Comparison of ENCODE assay signal across 2 cellular contexts in the genomic region with DNA sequence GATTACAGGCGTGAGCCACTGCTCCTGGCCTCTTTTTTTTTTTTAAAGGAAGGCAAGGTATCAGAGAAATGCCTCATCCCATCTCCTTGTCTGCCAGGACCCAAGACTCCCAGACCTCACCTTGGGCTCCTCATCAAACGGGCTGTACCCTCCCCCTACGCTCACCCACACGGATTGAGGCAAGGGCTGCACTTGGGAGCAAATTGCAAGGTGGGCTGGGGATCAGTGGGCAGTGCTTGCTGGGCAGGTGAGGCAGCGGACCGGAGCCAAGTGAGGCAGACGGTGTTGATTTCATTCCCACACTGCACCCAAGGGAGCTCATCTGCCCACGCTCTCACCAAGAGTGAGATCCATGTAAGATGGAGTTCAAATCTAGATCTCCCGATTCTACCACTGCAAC.
TF ChIP-seq lines count a peak whose summit lies in the region.

No MANE protein-coding gene starts in this region.

TF ChIP-seq in GM23338, 12 proteins besides CTCF, POLR2A, EP300 and RAD21 (continues in another document):
- TF ChIP-seq, protein P1, sequence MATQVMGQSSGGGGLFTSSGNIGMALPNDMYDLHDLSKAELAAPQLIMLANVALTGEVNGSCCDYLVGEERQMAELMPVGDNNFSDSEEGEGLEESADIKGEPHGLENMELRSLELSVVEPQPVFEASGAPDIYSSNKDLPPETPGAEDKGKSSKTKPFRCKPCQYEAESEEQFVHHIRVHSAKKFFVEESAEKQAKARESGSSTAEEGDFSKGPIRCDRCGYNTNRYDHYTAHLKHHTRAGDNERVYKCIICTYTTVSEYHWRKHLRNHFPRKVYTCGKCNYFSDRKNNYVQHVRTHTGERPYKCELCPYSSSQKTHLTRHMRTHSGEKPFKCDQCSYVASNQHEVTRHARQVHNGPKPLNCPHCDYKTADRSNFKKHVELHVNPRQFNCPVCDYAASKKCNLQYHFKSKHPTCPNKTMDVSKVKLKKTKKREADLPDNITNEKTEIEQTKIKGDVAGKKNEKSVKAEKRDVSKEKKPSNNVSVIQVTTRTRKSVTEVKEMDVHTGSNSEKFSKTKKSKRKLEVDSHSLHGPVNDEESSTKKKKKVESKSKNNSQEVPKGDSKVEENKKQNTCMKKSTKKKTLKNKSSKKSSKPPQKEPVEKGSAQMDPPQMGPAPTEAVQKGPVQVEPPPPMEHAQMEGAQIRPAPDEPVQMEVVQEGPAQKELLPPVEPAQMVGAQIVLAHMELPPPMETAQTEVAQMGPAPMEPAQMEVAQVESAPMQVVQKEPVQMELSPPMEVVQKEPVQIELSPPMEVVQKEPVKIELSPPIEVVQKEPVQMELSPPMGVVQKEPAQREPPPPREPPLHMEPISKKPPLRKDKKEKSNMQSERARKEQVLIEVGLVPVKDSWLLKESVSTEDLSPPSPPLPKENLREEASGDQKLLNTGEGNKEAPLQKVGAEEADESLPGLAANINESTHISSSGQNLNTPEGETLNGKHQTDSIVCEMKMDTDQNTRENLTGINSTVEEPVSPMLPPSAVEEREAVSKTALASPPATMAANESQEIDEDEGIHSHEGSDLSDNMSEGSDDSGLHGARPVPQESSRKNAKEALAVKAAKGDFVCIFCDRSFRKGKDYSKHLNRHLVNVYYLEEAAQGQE (IDR thresholded peaks at IDR 0.05; ENCODE audit: unreplicated experiment), result no peak
- TF ChIP-seq NANOG (IDR thresholded peaks at IDR 0.05; ENCODE audit: borderline replicate concordance) (no peak), POLR2AphosphoS5 (IDR thresholded peaks at IDR 0.05; ENCODE audit: low read depth) (no peak), ZNF114 (CRISPR knock-in tag; IDR thresholded peaks at IDR 0.05) (no peak), EZH2 (IDR thresholded peaks at IDR 0.05; ENCODE audit: low read depth, unreplicated experiment) (no peak), ZNF331 (CRISPR knock-in tag; IDR thresholded peaks at IDR 0.05; ENCODE audit: low read depth) (no peak), CREB1 (CRISPR knock-in tag; IDR thresholded peaks at IDR 0.05; ENCODE audit: low read depth) (no peak), STAT1 (IDR thresholded peaks at IDR 0.05; ENCODE audit: unreplicated experiment) (no peak)
- TF ChIP-seq, protein P2, sequence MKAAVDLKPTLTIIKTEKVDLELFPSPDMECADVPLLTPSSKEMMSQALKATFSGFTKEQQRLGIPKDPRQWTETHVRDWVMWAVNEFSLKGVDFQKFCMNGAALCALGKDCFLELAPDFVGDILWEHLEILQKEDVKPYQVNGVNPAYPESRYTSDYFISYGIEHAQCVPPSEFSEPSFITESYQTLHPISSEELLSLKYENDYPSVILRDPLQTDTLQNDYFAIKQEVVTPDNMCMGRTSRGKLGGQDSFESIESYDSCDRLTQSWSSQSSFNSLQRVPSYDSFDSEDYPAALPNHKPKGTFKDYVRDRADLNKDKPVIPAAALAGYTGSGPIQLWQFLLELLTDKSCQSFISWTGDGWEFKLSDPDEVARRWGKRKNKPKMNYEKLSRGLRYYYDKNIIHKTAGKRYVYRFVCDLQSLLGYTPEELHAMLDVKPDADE (IDR thresholded peaks at IDR 0.05), result no peak
- TF ChIP-seq, protein P3, sequence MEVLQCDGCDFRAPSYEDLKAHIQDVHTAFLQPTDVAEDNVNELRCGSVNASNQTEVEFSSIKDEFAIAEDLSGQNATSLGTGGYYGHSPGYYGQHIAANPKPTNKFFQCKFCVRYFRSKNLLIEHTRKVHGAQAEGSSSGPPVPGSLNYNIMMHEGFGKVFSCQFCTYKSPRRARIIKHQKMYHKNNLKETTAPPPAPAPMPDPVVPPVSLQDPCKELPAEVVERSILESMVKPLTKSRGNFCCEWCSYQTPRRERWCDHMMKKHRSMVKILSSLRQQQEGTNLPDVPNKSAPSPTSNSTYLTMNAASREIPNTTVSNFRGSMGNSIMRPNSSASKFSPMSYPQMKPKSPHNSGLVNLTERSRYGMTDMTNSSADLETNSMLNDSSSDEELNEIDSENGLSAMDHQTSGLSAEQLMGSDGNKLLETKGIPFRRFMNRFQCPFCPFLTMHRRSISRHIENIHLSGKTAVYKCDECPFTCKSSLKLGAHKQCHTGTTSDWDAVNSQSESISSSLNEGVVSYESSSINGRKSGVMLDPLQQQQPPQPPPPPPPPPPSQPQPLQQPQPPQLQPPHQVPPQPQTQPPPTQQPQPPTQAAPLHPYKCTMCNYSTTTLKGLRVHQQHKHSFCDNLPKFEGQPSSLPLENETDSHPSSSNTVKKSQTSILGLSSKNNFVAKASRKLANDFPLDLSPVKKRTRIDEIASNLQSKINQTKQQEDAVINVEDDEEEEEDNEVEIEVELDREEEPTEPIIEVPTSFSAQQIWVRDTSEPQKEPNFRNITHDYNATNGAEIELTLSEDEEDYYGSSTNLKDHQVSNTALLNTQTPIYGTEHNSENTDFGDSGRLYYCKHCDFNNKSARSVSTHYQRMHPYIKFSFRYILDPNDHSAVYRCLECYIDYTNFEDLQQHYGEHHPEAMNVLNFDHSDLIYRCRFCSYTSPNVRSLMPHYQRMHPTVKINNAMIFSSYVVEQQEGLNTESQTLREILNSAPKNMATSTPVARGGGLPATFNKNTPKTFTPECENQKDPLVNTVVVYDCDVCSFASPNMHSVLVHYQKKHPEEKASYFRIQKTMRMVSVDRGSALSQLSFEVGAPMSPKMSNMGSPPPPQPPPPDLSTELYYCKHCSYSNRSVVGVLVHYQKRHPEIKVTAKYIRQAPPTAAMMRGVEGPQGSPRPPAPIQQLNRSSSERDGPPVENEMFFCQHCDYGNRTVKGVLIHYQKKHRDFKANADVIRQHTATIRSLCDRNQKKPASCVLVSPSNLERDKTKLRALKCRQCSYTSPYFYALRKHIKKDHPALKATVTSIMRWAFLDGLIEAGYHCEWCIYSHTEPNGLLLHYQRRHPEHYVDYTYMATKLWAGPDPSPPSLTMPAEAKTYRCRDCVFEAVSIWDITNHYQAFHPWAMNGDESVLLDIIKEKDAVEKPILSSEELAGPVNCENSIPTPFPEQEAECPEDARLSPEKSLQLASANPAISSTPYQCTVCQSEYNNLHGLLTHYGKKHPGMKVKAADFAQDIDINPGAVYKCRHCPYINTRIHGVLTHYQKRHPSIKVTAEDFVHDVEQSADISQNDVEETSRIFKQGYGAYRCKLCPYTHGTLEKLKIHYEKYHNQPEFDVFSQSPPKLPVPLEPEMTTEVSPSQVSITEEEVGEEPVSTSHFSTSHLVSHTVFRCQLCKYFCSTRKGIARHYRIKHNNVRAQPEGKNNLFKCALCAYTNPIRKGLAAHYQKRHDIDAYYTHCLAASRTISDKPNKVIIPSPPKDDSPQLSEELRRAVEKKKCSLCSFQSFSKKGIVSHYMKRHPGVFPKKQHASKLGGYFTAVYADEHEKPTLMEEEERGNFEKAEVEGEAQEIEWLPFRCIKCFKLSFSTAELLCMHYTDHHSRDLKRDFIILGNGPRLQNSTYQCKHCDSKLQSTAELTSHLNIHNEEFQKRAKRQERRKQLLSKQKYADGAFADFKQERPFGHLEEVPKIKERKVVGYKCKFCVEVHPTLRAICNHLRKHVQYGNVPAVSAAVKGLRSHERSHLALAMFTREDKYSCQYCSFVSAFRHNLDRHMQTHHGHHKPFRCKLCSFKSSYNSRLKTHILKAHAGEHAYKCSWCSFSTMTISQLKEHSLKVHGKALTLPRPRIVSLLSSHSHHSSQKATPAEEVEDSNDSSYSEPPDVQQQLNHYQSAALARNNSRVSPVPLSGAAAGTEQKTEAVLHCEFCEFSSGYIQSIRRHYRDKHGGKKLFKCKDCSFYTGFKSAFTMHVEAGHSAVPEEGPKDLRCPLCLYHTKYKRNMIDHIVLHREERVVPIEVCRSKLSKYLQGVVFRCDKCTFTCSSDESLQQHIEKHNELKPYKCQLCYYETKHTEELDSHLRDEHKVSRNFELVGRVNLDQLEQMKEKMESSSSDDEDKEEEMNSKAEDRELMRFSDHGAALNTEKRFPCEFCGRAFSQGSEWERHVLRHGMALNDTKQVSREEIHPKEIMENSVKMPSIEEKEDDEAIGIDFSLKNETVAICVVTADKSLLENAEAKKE (CRISPR knock-in tag; IDR thresholded peaks at IDR 0.05), result no peak

TF ChIP-seq in HEK293T, 16 proteins besides CTCF, POLR2A, EP300 and RAD21 (continued from another document):
- TF ChIP-seq CTBP1 (IDR thresholded peaks at IDR 0.05; ENCODE audit: borderline replicate concordance) (no peak), LEF1 (IDR thresholded peaks at IDR 0.05; ENCODE audit: borderline replicate concordance) (no peak), SUZ12 (IDR thresholded peaks at IDR 0.05) (no peak), FOXM1 (IDR thresholded peaks at IDR 0.05; ENCODE audit: borderline replicate concordance) (no peak), NFRKB (IDR thresholded peaks at IDR 0.05) (no peak), L3MBTL2 (conservative IDR thresholded peaks at IDR 0.05) (no peak), FOXA1 (IDR thresholded peaks at IDR 0.05) (no peak), ZNF384 (IDR thresholded peaks at IDR 0.05) (no peak), BHLHE40 (IDR thresholded peaks at IDR 0.05; ENCODE audit: borderline replicate concordance) (no peak), ARNT (IDR thresholded peaks at IDR 0.05) (no peak), FOXK2 (IDR thresholded peaks at IDR 0.05) (no peak), ELF4 (IDR thresholded peaks at IDR 0.05) (no peak)
